ENCODE assay signal across 9 cellular contexts in genomic region chr13:81171065-81171647, GRCh38.
DNase-seq lines count a peak whose midpoint lies in the region; ATAC-seq and TF ChIP-seq lines count a peak whose summit lies in the region.
"Had no signal": no experiment of that assay in that cellular context is flagged by ENCODE, and none has a peak within 500 bp of the region (broad histone marks: within the 10 kb centered on the region; RNA-seq: fewer than 3 reads in every experiment).

No MANE protein-coding gene starts in this region.

- POLR2A ChIA-PET in Panc1 (lab: Charles Lee) = no interaction called here

- no peaks in the 10 kb centered on the region for H3K36me3 ChIP-seq in Panc1 (ENCODE audit: control insufficient read depth, insufficient read depth, low read length)
- H3K36me3 ChIP-seq in uterus = no peaks in the 10 kb centered on the region
- H3K36me3 ChIP-seq in upper lobe of left lung = no peaks in the 10 kb centered on the region

- 19 to 27% methylated on average over 3 of the region's 3 CpGs for WGBS in upper lobe of left lung, 2 donors

- intact Hi-C loops in Panc1 (cut with micrococcal nuclease; ENCODE audit: unreplicated experiment) (loop anchor here (10.0 kb wide), 1 partner anchor 314 kb away; no protein-coding TSS in a partner anchor), uterus (cut with DNase I; ENCODE audit: low total_unique reads) (no loop called here)

- H3K4me1 Mint-ChIP-seq in T-helper 2 cell treated with Interferon-gamma antibody and Interleukin-4, amounts not matched to agents 5 μg/mL and 100 μg/mL, for 36 hours (ENCODE audit: low read depth) = no peaks in the 10 kb centered on the region
- H3K4me1 Mint-ChIP-seq: B cell had no signal

- peak; percentile 25 for DNase-seq in DMS53 (lab: John Stamatoyannopoulos, UW)
- no peak for DNase-seq in DMS53 treated with DMSO at 0.1 percent for 48 hours (lab: John Stamatoyannopoulos, UW; ENCODE audit: unreplicated experiment)
- peak; percentile 5 for DNase-seq in Panc1 (ENCODE audit: low read depth, low spot score)
- peak in 1 of 2 donors; percentile 22 for DNase-seq in foreskin keratinocyte
- no peak for DNase-seq in uterus
- DNase-seq in T-helper 2 cell treated with Interferon-gamma antibody and Interleukin-4, amounts not matched to agents 5 μg/mL and 100 μg/mL, for 36 hours (ENCODE audit: low spot score) = no peak
- no peak for DNase-seq in upper lobe of left lung

- TF ChIP-seq CTCF in Panc1 (IDR thresholded peaks at IDR 0.05) = peak; percentile 46; the same call in 1 of the 2 replicates
- peak; percentile 69 for TF ChIP-seq CTCF in foreskin keratinocyte (conservative IDR thresholded peaks at IDR 0.05)
- TF ChIP-seq CTCF in uterus (IDR thresholded peaks at IDR 0.05) = peak in 3 of 4 experiments; percentile 6 to 34 (median 11)
- peak in 3 of 6 experiments; percentile 19 to 38 (median 20) for TF ChIP-seq CTCF in upper lobe of left lung (IDR thresholded peaks at IDR 0.05)

- TF ChIP-seq POLR2A in uterus (IDR thresholded peaks at IDR 0.05) (no peak), upper lobe of left lung (IDR thresholded peaks at IDR 0.05) (no peak)

- peak; percentile 72 for ATAC-seq in HG03175 (IDR thresholded peaks at IDR 0.05; ENCODE audit: unreplicated experiment)
- no peak for ATAC-seq in Panc1
- ATAC-seq in foreskin keratinocyte = peak; percentile 56
- ATAC-seq in upper lobe of left lung (ENCODE audit: low FRiP score in 2 of 2) = no peak

- no TSS peak for BruUV-seq in Panc1 (replicated peaks; lab: Mats Ljungman, UMichigan)

- no peaks in the 10 kb centered on the region for H3K27me3 Mint-ChIP-seq in T-helper 2 cell treated with Interferon-gamma antibody and Interleukin-4, amounts not matched to agents 5 μg/mL and 100 μg/mL, for 36 hours (ENCODE audit: low read depth)
- H3K27me3 Mint-ChIP-seq: B cell had no signal

- H3K4me3 Mint-ChIP-seq in T-helper 2 cell treated with Interferon-gamma antibody and Interleukin-4, amounts not matched to agents 5 μg/mL and 100 μg/mL, for 36 hours = no peak overlapping the region
- H3K4me3 Mint-ChIP-seq: B cell had no signal

- H3K27ac Mint-ChIP-seq in T-helper 2 cell treated with Interferon-gamma antibody and Interleukin-4, amounts not matched to agents 5 μg/mL and 100 μg/mL, for 36 hours = no peak overlapping the region
- H3K27ac Mint-ChIP-seq: B cell had no signal

- H3K4me1 ChIP-seq in Panc1 (ENCODE audit: control insufficient read depth, insufficient read depth, low read length) = no peaks in the 10 kb centered on the region
- no peaks in the 10 kb centered on the region for H3K4me1 ChIP-seq in foreskin keratinocyte
- no peaks in the 10 kb centered on the region for H3K4me1 ChIP-seq in uterus
- no peaks in the 10 kb centered on the region for H3K4me1 ChIP-seq in upper lobe of left lung

- H3K27ac ChIP-seq in Panc1 (ENCODE audit: low read length) (no peak overlapping the region), foreskin keratinocyte (no peak overlapping the region), uterus (no peak overlapping the region), upper lobe of left lung (no peak overlapping the region)

- CTCF ChIA-PET in Panc1 (lab: Charles Lee) = no interaction called here

- no peaks in the 10 kb centered on the region for H3K36me3 Mint-ChIP-seq in T-helper 2 cell treated with Interferon-gamma antibody and Interleukin-4, amounts not matched to agents 5 μg/mL and 100 μg/mL, for 36 hours (ENCODE audit: low read depth)

- no peak overlapping the region for H3K4me3 ChIP-seq in Panc1 (ENCODE audit: low read depth in 2 of 2, low read length in 2 of 2)
- no peak overlapping the region for H3K4me3 ChIP-seq in uterus
- no peak overlapping the region for H3K4me3 ChIP-seq in upper lobe of left lung

- TF ChIP-seq EP300 in upper lobe of left lung (IDR thresholded peaks at IDR 0.05) = no peak

- H3K9me3 ChIP-seq in Panc1 (ENCODE audit: control insufficient read depth, insufficient read depth, low read depth, low read length) (no peaks in the 10 kb centered on the region), uterus (no peaks in the 10 kb centered on the region), upper lobe of left lung (no peaks in the 10 kb centered on the region)

- H3K9me3 Mint-ChIP-seq in T-helper 2 cell treated with Interferon-gamma antibody and Interleukin-4, amounts not matched to agents 5 μg/mL and 100 μg/mL, for 36 hours = peaks cover 11% of the 10 kb centered on the region

- H3K27me3 ChIP-seq in Panc1 (ENCODE audit: control insufficient read depth, insufficient read depth, low read length) = no peaks in the 10 kb centered on the region
- no peaks in the 10 kb centered on the region for H3K27me3 ChIP-seq in foreskin keratinocyte
- H3K27me3 ChIP-seq in uterus = no peaks in the 10 kb centered on the region
- no peaks in the 10 kb centered on the region for H3K27me3 ChIP-seq in upper lobe of left lung

- in situ Hi-C loops in Panc1 (cut with HindIII; ENCODE audit: low pct_unique_long_range_greater_than_20kb, low sequenced_read_pairs) = no loop called here

Comparison
In these comparisons a context has a peak if more than half of its experiments do, and no peak if none do; other contexts are left out.
1. DNase-seq: peak in DMS53 (single experiment) and Panc1 (single experiment); none in DMS53 treated with DMSO at 0.1 percent for 48 hours (single experiment), uterus (0 of 2), T-helper 2 cell treated with Interferon-gamma antibody and Interleukin-4, amounts not matched to agents 5 μg/mL and 100 μg/mL, for 36 hours (single experiment) and upper lobe of left lung (0 of 2).
2. ATAC-seq: peak in HG03175 (single experiment) and foreskin keratinocyte (single experiment); none in Panc1 (single experiment) and upper lobe of left lung (0 of 2).